9 cellular contexts compared by ENCODE assay signal in the genomic region with DNA sequence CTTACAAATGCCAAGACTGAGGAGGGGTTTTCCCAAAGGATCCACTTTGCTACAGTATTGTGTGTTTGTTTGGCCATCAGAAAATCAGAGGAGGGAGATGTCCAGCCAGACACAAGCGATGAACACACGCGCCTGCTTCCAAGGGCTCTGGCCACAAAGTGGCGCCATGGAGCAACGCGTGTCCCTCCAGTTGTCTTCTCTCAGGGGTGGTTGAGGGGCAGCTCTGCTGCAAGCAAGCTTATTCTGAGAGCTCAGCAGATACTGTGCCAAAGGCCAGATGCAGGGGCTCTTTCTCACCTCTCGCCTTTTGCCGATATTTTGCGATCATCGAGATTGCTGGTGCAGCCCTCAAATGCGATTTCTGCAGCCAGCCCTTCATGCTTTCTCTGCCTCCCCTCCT.
DNase-seq lines count a peak whose midpoint lies in the region; ATAC-seq and TF ChIP-seq lines count a peak whose summit lies in the region.
"Had no signal": no experiment of that assay in that cellular context is flagged by ENCODE, and none has a peak within 500 bp of the region (broad histone marks: within the 10 kb centered on the region; RNA-seq: fewer than 3 reads in every experiment).

No MANE protein-coding gene starts in this region.

- TF ChIP-seq EP300 in stomach (IDR thresholded peaks at IDR 0.05), result no peak

- no peaks in the 10 kb centered on the region for H3K36me3 ChIP-seq in stomach

- H3K27ac Mint-ChIP-seq in CD14-positive monocyte, result no peak overlapping the region
- H3K27ac Mint-ChIP-seq: activated T-cell treated with anti-CD3 and anti-CD28 coated beads, Interleukin-2, amount 50 U/mL, for 24 hours had no signal

- TF ChIP-seq POLR2A in stomach (IDR thresholded peaks at IDR 0.05), result no peak

- H3K4me1 Mint-ChIP-seq in CD14-positive monocyte, result peaks cover 11% of the 10 kb centered on the region

- H3K4me1 ChIP-seq in stomach, result peaks cover 0 to 15% (median 2%) of the 10 kb centered on the region in 4 donors

- peaks cover 0 to 2% of the 10 kb centered on the region in 2 donors for H3K36me3 Mint-ChIP-seq in CD14-positive monocyte

- WGBS in stomach, 5 donors, result 45 to 55% (median 51%) methylated on average over 11 of the region's 11 CpGs

- H3K4me3 ChIP-seq in stomach, result no peak overlapping the region

- in situ Hi-C loops in SK-MEL-5 (cut with HindIII; ENCODE audit: low pct_unique_long_range_greater_than_20kb, low sequenced_read_pairs), result no loop called here

- TF ChIP-seq CTCF in stomach (IDR thresholded peaks at IDR 0.05), result peak in 1 of 7 experiments; percentile 13
- no peak for TF ChIP-seq CTCF in CD14-positive monocyte (IDR thresholded peaks at IDR 0.05)

- peak overlapping the region in 1 of 5 donors; percentile 73 for H3K27ac ChIP-seq in stomach

- H3K4me3 Mint-ChIP-seq in CD14-positive monocyte, result no peak overlapping the region
- H3K4me3 Mint-ChIP-seq: activated T-cell treated with anti-CD3 and anti-CD28 coated beads, Interleukin-2, amount 50 U/mL, for 24 hours had no signal

- H3K9me3 Mint-ChIP-seq in CD14-positive monocyte, result peaks cover 0 to 6% (median 0%) of the 10 kb centered on the region in 7 donors
- H3K9me3 Mint-ChIP-seq: activated T-cell treated with anti-CD3 and anti-CD28 coated beads, Interleukin-2, amount 50 U/mL, for 24 hours had no signal

- ATAC-seq in left ventricle myocardium superior, result peak; percentile 48

- peaks cover 4 to 5% (median 4%) of the 10 kb centered on the region in 3 donors for H3K27me3 Mint-ChIP-seq in CD14-positive monocyte (ENCODE audit: low read depth in 3 of 3)

- no peaks in the 10 kb centered on the region for H3K9me3 ChIP-seq in stomach

- intact Hi-C loops in left ventricle myocardium superior (cut with micrococcal nuclease), result no loop called here
- intact Hi-C loops in stomach (cut with DNase I; ENCODE audit: low total_unique reads), result no loop called here
- intact Hi-C loops in CD14-positive monocyte (cut with micrococcal nuclease), result no loop called here

- H3K27me3 ChIP-seq in stomach, result no peaks in the 10 kb centered on the region

- DNase-seq in NCI-H1092 (lab: John Stamatoyannopoulos, UW) (peak; percentile 7), NCI-H1092 treated with DMSO at 0.1 percent for 48 hours (lab: John Stamatoyannopoulos, UW) (no peak), SK-MEL-5 (ENCODE audit: low read depth, low spot score) (peak; percentile 44), left ventricle myocardium superior (peak; percentile 41), stomach (peak; percentile 39), CD14-positive monocyte (ENCODE audit: low spot score) (no peak)
- DNase-seq in activated naive CD4-positive, alpha-beta T cell treated with anti-CD3 and anti-CD28 coated beads, Interleukin-2, amount 50 U/mL, for 16 hours, result no peak
- no peak for DNase-seq in stimulated activated CD4-positive, alpha-beta T cell treated with anti-CD3 and anti-CD28 coated beads, Interleukin-1b, Interleukin-23, amount 100 ng/mL, for 48 hours
- DNase-seq: activated T-cell treated with anti-CD3 and anti-CD28 coated beads, Interleukin-2, amount 50 U/mL, for 24 hours had no signal

Comparison
In these comparisons a context has a peak if more than half of its experiments do, and no peak if none do; other contexts are left out.
1. DNase-seq: peak in NCI-H1092 (single experiment), SK-MEL-5 (single experiment), left ventricle myocardium superior (single experiment) and stomach (single experiment); none in NCI-H1092 treated with DMSO at 0.1 percent for 48 hours (single experiment), activated naive CD4-positive, alpha-beta T cell treated with anti-CD3 and anti-CD28 coated beads, Interleukin-2, amount 50 U/mL, for 16 hours (single experiment), CD14-positive monocyte (single experiment) and stimulated activated CD4-positive, alpha-beta T cell treated with anti-CD3 and anti-CD28 coated beads, Interleukin-1b, Interleukin-23, amount 100 ng/mL, for 48 hours (single experiment).